ENCODE assay signal across 8 cellular contexts in genomic region chr22:41681616-41682015, GRCh38. TPM values are rescaled to one million over a fixed set of nuclear protein-coding genes. Genes with fewer than 3 reads are reported as not detected.
DNase-seq lines count a peak whose midpoint lies in the region; TF ChIP-seq lines count a peak whose summit lies in the region.

No MANE protein-coding gene starts in this region.

- H3K4me3 Mint-ChIP-seq in activated CD4-positive, alpha-beta T cell treated with anti-CD3 and anti-CD28 coated beads, Interleukin-2, amount 10 ng/mL, durations not matched to agents 7 days and 5 days = peak overlapping the region; percentile 90
- H3K4me3 Mint-ChIP-seq in glutamatergic neuron (ENCODE audit: unreplicated experiment) = peak overlapping the region; percentile 98

- H3K36me3 Mint-ChIP-seq in activated CD4-positive, alpha-beta T cell treated with anti-CD3 and anti-CD28 coated beads, Interleukin-2, amount 10 ng/mL, durations not matched to agents 7 days and 5 days (ENCODE audit: low read depth) = peaks cover 27% of the 10 kb centered on the region
- H3K36me3 Mint-ChIP-seq in glutamatergic neuron (ENCODE audit: unreplicated experiment) = peaks cover 4% of the 10 kb centered on the region

- CTCF ChIA-PET in activated CD4-positive, alpha-beta T cell treated with anti-CD3 and anti-CD28 coated beads, Interleukin-2, amount 10 ng/mL, durations not matched to agents 7 days and 5 days (lab: Charles Lee) = interaction anchor here (1.9 to 3.7 kb wide), 2 partner anchors 10 to 15 kb away, joined by 4 to 28 read pairs; no protein-coding TSS in a partner anchor

- no peaks in the 10 kb centered on the region for H3K9me3 Mint-ChIP-seq in activated CD4-positive, alpha-beta T cell treated with anti-CD3 and anti-CD28 coated beads, Interleukin-2, amount 10 ng/mL, durations not matched to agents 7 days and 5 days
- H3K9me3 Mint-ChIP-seq in glutamatergic neuron (ENCODE audit: unreplicated experiment) = peaks cover 3% of the 10 kb centered on the region

- H3K4me1 Mint-ChIP-seq in activated CD4-positive, alpha-beta T cell treated with anti-CD3 and anti-CD28 coated beads, Interleukin-2, amount 10 ng/mL, durations not matched to agents 7 days and 5 days = peaks cover 24% of the 10 kb centered on the region
- no peaks in the 10 kb centered on the region for H3K4me1 Mint-ChIP-seq in glutamatergic neuron (ENCODE audit: low read depth, unreplicated experiment)

- TF ChIP-seq CTCF in glutamatergic neuron (IDR thresholded peaks at IDR 0.05; ENCODE audit: partially characterized antibody, unreplicated experiment) (no peak), retinal pigment epithelial cell (conservative IDR thresholded peaks at IDR 0.05; ENCODE audit: low read depth, low read length) (no peak), GM20000 (IDR thresholded peaks at IDR 0.05; ENCODE audit: extremely low read depth, missing control alignments) (no peak)

- no peaks in the 10 kb centered on the region for H3K27me3 Mint-ChIP-seq in activated CD4-positive, alpha-beta T cell treated with anti-CD3 and anti-CD28 coated beads, Interleukin-2, amount 10 ng/mL, durations not matched to agents 7 days and 5 days
- H3K27me3 Mint-ChIP-seq in glutamatergic neuron (ENCODE audit: unreplicated experiment) = peaks cover 3% of the 10 kb centered on the region

- peak overlapping the region; percentile 85 for H3K4me3 ChIP-seq in retinal pigment epithelial cell (ENCODE audit: low read length)

- peak; percentile 43 for DNase-seq in HK-2 (ENCODE audit: unreplicated experiment)
- no peak for DNase-seq in activated CD4-positive, alpha-beta T cell treated with anti-CD3 and anti-CD28 coated beads, Interleukin-2, amount 10 ng/mL, durations not matched to agents 7 days and 5 days
- no peak for DNase-seq in glutamatergic neuron
- no peak for DNase-seq in retinal pigment epithelial cell (ENCODE audit: low read depth)
- no peak for DNase-seq in DMS 273 treated with DMSO at 0.1 percent for 48 hours (lab: John Stamatoyannopoulos, UW)
- DNase-seq in GM20000 (ENCODE audit: low spot score) = no peak
- no peak for DNase-seq in NCI-H128 (lab: John Stamatoyannopoulos, UW; ENCODE audit: unreplicated experiment)
- no peak for DNase-seq in NCI-H510A (lab: John Stamatoyannopoulos, UW)

- H3K27ac Mint-ChIP-seq in activated CD4-positive, alpha-beta T cell treated with anti-CD3 and anti-CD28 coated beads, Interleukin-2, amount 10 ng/mL, durations not matched to agents 7 days and 5 days = peak overlapping the region; percentile 84
- H3K27ac Mint-ChIP-seq in glutamatergic neuron (ENCODE audit: unreplicated experiment) = no peak overlapping the region

- POLR2A ChIA-PET in activated CD4-positive, alpha-beta T cell treated with anti-CD3 and anti-CD28 coated beads, Interleukin-2, amount 10 ng/mL, durations not matched to agents 7 days and 5 days (lab: Charles Lee) = no interaction called here

RNA-seq across cellular contexts. Expression of gene SNU13, which starts 7.1 kb away (rescaled TPM):
- total RNA-seq in activated CD4-positive, alpha-beta T cell treated with anti-CD3 and anti-CD28 coated beads, Interleukin-2, amount 10 ng/mL, durations not matched to agents 7 days and 5 days = 100 to 1,000 TPM; 171 to 178 TPM
- 93.5 TPM for total RNA-seq in glutamatergic neuron (ENCODE audit: unreplicated experiment)

RNA-seq across cellular contexts. Expression of gene MEI1, which starts 17.7 kb away (rescaled TPM):
- 10 to 100 TPM; 54.6 to 60.0 TPM for total RNA-seq in activated CD4-positive, alpha-beta T cell treated with anti-CD3 and anti-CD28 coated beads, Interleukin-2, amount 10 ng/mL, durations not matched to agents 7 days and 5 days
- 0.64 TPM for total RNA-seq in glutamatergic neuron (ENCODE audit: unreplicated experiment)

Comparison
In these comparisons a context has a peak if more than half of its experiments do, and no peak if none do; other contexts are left out.
1. RNA of gene MEI1, which starts 17.7 kb away (total RNA-seq): 54.6 to 60.0 TPM in activated CD4-positive, alpha-beta T cell treated with anti-CD3 and anti-CD28 coated beads, Interleukin-2, amount 10 ng/mL, durations not matched to agents 7 days and 5 days; 0.64 TPM in glutamatergic neuron (single experiment); every median in the first group is over 10 times any median in the second.